In genomic region chr19:18282021-18282787, GRCh38 we compare ENCODE assay signal across 1 cellular context.
TF ChIP-seq lines count a peak whose summit lies in the region.

No MANE protein-coding gene starts in this region.

TF ChIP-seq in HepG2, 621 proteins besides CTCF, POLR2A, EP300 and RAD21 (continued from another document):
- TF ChIP-seq ZNF318 (CRISPR knock-in tag; IDR thresholded peaks at IDR 0.05) (no peak), FOXP1 (IDR thresholded peaks at IDR 0.05) (no peak), FOXP1 (CRISPR knock-in tag; IDR thresholded peaks at IDR 0.05) (peak; percentile 5; the same call in 1 of the 2 replicates), TAF1 (CRISPR knock-in tag; IDR thresholded peaks at IDR 0.05) (no peak; the same call in 1 of the 2 replicates), HOXA7 (CRISPR knock-in tag; IDR thresholded peaks at IDR 0.05) (no peak), MAX (IDR thresholded peaks at IDR 0.05) (peak; percentile 41; the same call in 1 of the 2 replicates), HDAC2 (CRISPR knock-in tag; IDR thresholded peaks at IDR 0.05) (no peak), FOXC1 (CRISPR knock-in tag; IDR thresholded peaks at IDR 0.05; ENCODE audit: borderline replicate concordance) (no peak), ZNF569 (CRISPR knock-in tag; IDR thresholded peaks at IDR 0.05; ENCODE audit: borderline replicate concordance) (no peak), GATAD1 (CRISPR knock-in tag; IDR thresholded peaks at IDR 0.05) (no peak), GTF3A (CRISPR knock-in tag; conservative IDR thresholded peaks at IDR 0.05) (no peak), SNAPC4 (CRISPR knock-in tag; IDR thresholded peaks at IDR 0.05) (no peak), TMF1 (CRISPR knock-in tag; IDR thresholded peaks at IDR 0.05; ENCODE audit: low read depth) (no peak; the same call in 1 of the 2 replicates)
